6 cellular contexts compared by ENCODE assay signal in genomic region chr1:7174561-7174960, GRCh38.
"Had no signal": no experiment of that assay in that cellular context is flagged by ENCODE, and none has a peak within 500 bp of the region (broad histone marks: within the 10 kb centered on the region; RNA-seq: fewer than 3 reads in every experiment).

No MANE protein-coding gene starts in this region.

- H3K4me1 Mint-ChIP-seq: IgD-negative memory B cell had no signal

- H3K36me3 Mint-ChIP-seq: IgD-negative memory B cell had no signal

- H3K4me2 ChIP-seq: GM23338, KMS-11 had no signal

- H3K4me3 Mint-ChIP-seq: GM23338, H9, IgD-negative memory B cell had no signal

- H3K9ac ChIP-seq: KMS-11 had no signal

- DNase-seq: H9, HCEC 1CT, KBM-7 had no signal

- H3K4me3 ChIP-seq: GM23338 had no signal

- H3K27ac Mint-ChIP-seq: GM23338, IgD-negative memory B cell had no signal

- H3K27ac ChIP-seq: KMS-11 had no signal
